In genomic region chr9:17906204-17906840, GRCh38 we compare ENCODE assay signal across 11 cellular contexts.
DNase-seq lines count a peak whose midpoint lies in the region; ATAC-seq and TF ChIP-seq lines count a peak whose summit lies in the region.
"Had no signal": no experiment of that assay in that cellular context is flagged by ENCODE, and none has a peak within 500 bp of the region (broad histone marks: within the 10 kb centered on the region; RNA-seq: fewer than 3 reads in every experiment).

No MANE protein-coding gene starts in this region.

- in situ Hi-C loops in mammary epithelial cell (cut with MboI; ENCODE audit: low sequenced_read_pairs in 2 of 2), result no loop called here

- H3K27ac ChIP-seq in HUES48 (ENCODE audit: low read depth, low read length) (no peak overlapping the region), mammary epithelial cell (ENCODE audit: insufficient read depth, low read depth, low read length) (no peak overlapping the region), RWPE1 (no peak overlapping the region)
- H3K27ac ChIP-seq: SK-N-MC had no signal

- H3K4me1 ChIP-seq in HUES48 (ENCODE audit: control insufficient read depth, insufficient read depth, low read length) (0 out of 2 replicates have a peak, but pooled peaks cover 5% of the 10 kb centered on the region), mammary epithelial cell (ENCODE audit: insufficient read depth, low read length) (no peaks in the 10 kb centered on the region)

- no peaks in the 10 kb centered on the region for H3K79me2 ChIP-seq in mammary epithelial cell (ENCODE audit: insufficient read depth, low read length)

- ATAC-seq in left colon, result peak; percentile 64
- ATAC-seq in stimulated activated memory B cell treated with anti-CD40 and anti-IgM and Interleukin-4, amounts not matched to agents 10 μg/mL and 1 μg/mL and 100 μg/mL, for 72 hours, result peak; percentile 12
- ATAC-seq: effector memory CD8-positive, alpha-beta T cell; natural killer cell had no signal

- H3K4me1 Mint-ChIP-seq in stimulated activated memory B cell treated with anti-CD40 and anti-IgM and Interleukin-4, amounts not matched to agents 10 μg/mL and 1 μg/mL and 100 μg/mL, for 72 hours, result no peaks in the 10 kb centered on the region
- H3K4me1 Mint-ChIP-seq: natural killer cell had no signal

- no peak for TF ChIP-seq CTCF in mammary epithelial cell (conservative IDR thresholded peaks at IDR 0.05 in 1 of 2, IDR thresholded peaks at IDR 0.05 in 1 of 2; ENCODE audit: extremely low read depth in 1 of 2, insufficient read depth in 1 of 2, low read depth in 1 of 2, low read length in 2 of 2)
- no peak for TF ChIP-seq CTCF in RWPE1 (conservative IDR thresholded peaks at IDR 0.05; ENCODE audit: low read depth)

- WGBS in mammary epithelial cell (ENCODE audit: low coverage, missing lambda C conversion rate), result 0% methylated on average over 7 of the region's 55 CpGs

- H3K27ac Mint-ChIP-seq in stimulated activated memory B cell treated with anti-CD40 and anti-IgM and Interleukin-4, amounts not matched to agents 10 μg/mL and 1 μg/mL and 100 μg/mL, for 72 hours, result no peak overlapping the region
- H3K27ac Mint-ChIP-seq: activated T-cell treated with anti-CD3 and anti-CD28 coated beads, Interleukin-2, amount 50 U/mL, for 24 hours; effector memory CD8-positive, alpha-beta T cell; natural killer cell had no signal

- DNase-seq in mammary epithelial cell, result peak; percentile 23
- DNase-seq in left colon, result peak; percentile 56 to 73
- no peak for DNase-seq in RWPE1 (ENCODE audit: low spot score)
- no peak for DNase-seq in activated naive CD4-positive, alpha-beta T cell (lab: John Stamatoyannopoulos, UW)
- DNase-seq in hepatic stellate cell (ENCODE audit: low spot score), result no peak
- DNase-seq: activated T-cell treated with anti-CD3 and anti-CD28 coated beads, Interleukin-2, amount 50 U/mL, for 24 hours; effector memory CD8-positive, alpha-beta T cell; natural killer cell had no signal

- H3K9ac ChIP-seq in HUES48 (ENCODE audit: low read depth, low read length), result no peak overlapping the region
- no peak overlapping the region for H3K9ac ChIP-seq in mammary epithelial cell (ENCODE audit: insufficient read depth, low read length)

- H3K36me3 ChIP-seq in HUES48 (ENCODE audit: control insufficient read depth, insufficient read depth, low read length), result no peaks in the 10 kb centered on the region
- H3K36me3 ChIP-seq in mammary epithelial cell (ENCODE audit: insufficient read depth, low read length), result no peaks in the 10 kb centered on the region

- no peak overlapping the region for H3K4me2 ChIP-seq in mammary epithelial cell (ENCODE audit: insufficient read depth, low read depth, low read length)

- intact Hi-C loops in mammary epithelial cell (cut with micrococcal nuclease) (no loop called here), left colon (cut with DNase I, micrococcal nuclease) (no loop called here)

- POLR2A ChIA-PET in RWPE1 (lab: Yijun Ruan, JAX; ENCODE audit: low non-redundant PET), result no interaction called here

- dilution Hi-C loops in mammary epithelial cell (cut with HindIII; ENCODE audit: low sequenced_read_pairs), result no loop called here

- H3K27me3 ChIP-seq in HUES48 (ENCODE audit: control insufficient read depth, insufficient read depth, low read length) (peaks cover 64% of the 10 kb centered on the region), mammary epithelial cell (ENCODE audit: insufficient read depth, low read length) (peaks cover 20% of the 10 kb centered on the region)

- H4K20me1 ChIP-seq in mammary epithelial cell (ENCODE audit: insufficient read depth, low read length), result no peaks in the 10 kb centered on the region

- no peak overlapping the region for H3K4me3 Mint-ChIP-seq in stimulated activated memory B cell treated with anti-CD40 and anti-IgM and Interleukin-4, amounts not matched to agents 10 μg/mL and 1 μg/mL and 100 μg/mL, for 72 hours
- H3K4me3 Mint-ChIP-seq: activated T-cell treated with anti-CD3 and anti-CD28 coated beads, Interleukin-2, amount 50 U/mL, for 24 hours; effector memory CD8-positive, alpha-beta T cell; natural killer cell had no signal

- H3K9me3 Mint-ChIP-seq in stimulated activated memory B cell treated with anti-CD40 and anti-IgM and Interleukin-4, amounts not matched to agents 10 μg/mL and 1 μg/mL and 100 μg/mL, for 72 hours, result peaks cover 10% of the 10 kb centered on the region

- BruUV-seq in mammary epithelial cell (replicated peaks; lab: Mats Ljungman, UMichigan), result no TSS peak

- CTCF ChIA-PET in mammary epithelial cell (lab: Charles Lee; ENCODE audit: low non-redundant PET) (no interaction called here), RWPE1 (lab: Yijun Ruan, JAX) (interaction anchor here (0.7 kb wide), 1 partner anchor 304 kb away, joined by 4 read pairs; no protein-coding TSS in a partner anchor)

- peaks cover 14% of the 10 kb centered on the region for H3K27me3 Mint-ChIP-seq in stimulated activated memory B cell treated with anti-CD40 and anti-IgM and Interleukin-4, amounts not matched to agents 10 μg/mL and 1 μg/mL and 100 μg/mL, for 72 hours

- H3K4me3 ChIP-seq in HUES48 (ENCODE audit: low read depth, low read length) (peak overlapping the region; percentile 62), mammary epithelial cell (replicated peaks in 1 of 3; ENCODE audit: insufficient read depth in 1 of 3, low read depth in 2 of 3, low read length in 3 of 3) (no peak overlapping the region)
- H3K4me3 ChIP-seq: SK-N-MC had no signal

- no peak overlapping the region for H2AFZ ChIP-seq in mammary epithelial cell (ENCODE audit: low read depth, low read length)

- H3K9me3 ChIP-seq in HUES48 (ENCODE audit: control insufficient read depth, insufficient read depth, low read length) (no peaks in the 10 kb centered on the region), mammary epithelial cell (replicated peaks; ENCODE audit: insufficient read depth, low read length) (no peaks in the 10 kb centered on the region)

- H3K36me3 Mint-ChIP-seq in stimulated activated memory B cell treated with anti-CD40 and anti-IgM and Interleukin-4, amounts not matched to agents 10 μg/mL and 1 μg/mL and 100 μg/mL, for 72 hours, result no peaks in the 10 kb centered on the region
- H3K36me3 Mint-ChIP-seq: natural killer cell had no signal

Comparison
In these comparisons a context has a peak if more than half of its experiments do, and no peak if none do; other contexts are left out.
1. DNase-seq: peak in mammary epithelial cell (single experiment) and left colon (2 of 2); none in RWPE1 (single experiment), activated naive CD4-positive, alpha-beta T cell (0 of 4) and hepatic stellate cell (single experiment).